Comparison of ENCODE assay signal across 26 cellular contexts in the genomic region with DNA sequence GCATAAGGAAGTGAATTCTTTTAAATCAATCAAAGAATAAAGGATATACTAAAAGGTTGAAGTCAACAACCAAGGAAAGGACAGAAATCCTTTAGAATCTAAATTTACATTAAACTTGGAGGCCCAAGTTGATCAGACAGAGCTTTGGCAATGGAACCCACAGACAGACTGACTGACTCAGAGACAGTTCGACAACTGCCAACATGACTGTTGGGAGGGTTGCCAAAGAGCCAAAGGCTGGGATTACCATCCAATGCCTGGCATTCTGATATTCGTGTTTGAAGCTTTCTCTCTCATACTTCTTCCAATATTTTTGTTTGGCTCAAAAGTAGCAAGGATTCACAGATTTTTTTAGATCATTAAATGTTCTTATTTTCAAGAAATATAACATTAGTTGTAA.
A peak's percentile ranks its signal among the peaks of the same experiment; 100 is the strongest.
DNase-seq lines count a peak whose midpoint lies in the region; TF ChIP-seq lines count a peak whose summit lies in the region.
"Had no signal": no experiment of that assay in that cellular context is flagged by ENCODE, and none has a peak within 500 bp of the region (broad histone marks: within the 10 kb centered on the region; RNA-seq: fewer than 3 reads in every experiment).

No MANE protein-coding gene starts in this region.

- peak; percentile 4 for DNase-seq in AG10803 (ENCODE audit: low read depth)
- peak; percentile 79 for DNase-seq in MG63
- DNase-seq in astrocyte of the hippocampus (ENCODE audit: low read depth, low spot score) = peak; percentile 40
- DNase-seq in fibroblast of the conjunctiva (ENCODE audit: low read depth) = peak; percentile 10
- DNase-seq in mesenchymal stem cell = no peak
- DNase-seq in prostate gland (ENCODE audit: low spot score) = no peak
- DNase-seq in Ammon's horn (ENCODE audit: low spot score) = no peak
- DNase-seq in NCI-H1048 (lab: John Stamatoyannopoulos, UW) = no peak
- DNase-seq: activated B cell treated with CpG ODN at 0.5 μM for 24 hours; activated effector memory CD4-positive, alpha-beta T cell treated with anti-CD3 and anti-CD28 coated beads, Interleukin-2, amount 50 U/mL, for 16 hours; activated T-cell treated with anti-CD3 and anti-CD28 coated beads, Interleukin-2, amount 50 U/mL, for 24 hours; AML-193; body of pancreas; CD4-positive, alpha-beta T cell; cerebellar nuclear complex; dorsolateral prefrontal cortex; immature natural killer cell; left lung; MM.1S; NCI-H1417; RPMI8226; stimulated activated CD4-positive, alpha-beta T cell treated with anti-CD3 and anti-CD28 coated beads, Interleukin-4, amount 100 ng/mL, for 24 hours; T-helper 1 cell had no signal

- intact Hi-C loops in prostate gland (cut with DNase I) = no loop called here

- no peak overlapping the region for H2BK120ac ChIP-seq in mesenchymal stem cell (ENCODE audit: low read depth, low read length)

- no peaks in the 10 kb centered on the region for H3K4me1 ChIP-seq in mesenchymal stem cell (ENCODE audit: control insufficient read depth, insufficient read depth, low read depth, low read length)
- H3K4me1 ChIP-seq in prostate gland (replicated peaks) = no peaks in the 10 kb centered on the region
- H3K4me1 ChIP-seq: A549, left lung, tibial nerve had no signal

- H2BK5ac ChIP-seq in mesenchymal stem cell (ENCODE audit: low read depth, low read length, poor library complexity, severe bottlenecking) = no peak overlapping the region

- no peak overlapping the region for H2BK12ac ChIP-seq in mesenchymal stem cell (ENCODE audit: low read length in 2 of 2)

- H3K4me2 ChIP-seq in mesenchymal stem cell (ENCODE audit: low read length, poor library complexity, severe bottlenecking) = no peak overlapping the region
- H3K4me2 ChIP-seq: A549 had no signal

- H2AK5ac ChIP-seq in mesenchymal stem cell (ENCODE audit: low read length, severe bottlenecking) = no peak overlapping the region

- no peak overlapping the region for H3K4ac ChIP-seq in mesenchymal stem cell (ENCODE audit: low read depth in 1 of 2, low read length in 2 of 2)

- no peaks in the 10 kb centered on the region for H3K36me3 ChIP-seq in MG63
- peaks cover 8 to 18% of the 10 kb centered on the region in 2 experiments for H3K36me3 ChIP-seq in mesenchymal stem cell (ENCODE audit: control insufficient read depth in 1 of 2, insufficient read depth in 2 of 2, low read depth in 1 of 2, low read length in 2 of 2)
- H3K36me3 ChIP-seq in prostate gland = no peaks in the 10 kb centered on the region

- H3K14ac ChIP-seq in mesenchymal stem cell (ENCODE audit: low read length in 2 of 2) = no peak overlapping the region

- 96% methylated on average over 1 of the region's 2 CpGs for WGBS in mesenchymal stem cell
- WGBS in prostate gland = 82% methylated on average over 2 of the region's 2 CpGs

- no peak overlapping the region for H3K9ac ChIP-seq in mesenchymal stem cell (ENCODE audit: low read length)

- no peak overlapping the region for H2AFZ ChIP-seq in mesenchymal stem cell (ENCODE audit: low read depth, low read length)

- TF ChIP-seq CTCF in AG10803 (conservative IDR thresholded peaks at IDR 0.05; ENCODE audit: low read length) = no peak
- TF ChIP-seq CTCF in prostate gland (IDR thresholded peaks at IDR 0.05) = no peak

- no peak overlapping the region for H4K8ac ChIP-seq in mesenchymal stem cell (ENCODE audit: low read length)

- H3K79me1 ChIP-seq in mesenchymal stem cell (replicated peaks; ENCODE audit: low read length, poor library complexity, severe bottlenecking) = no peaks in the 10 kb centered on the region

- no peak overlapping the region for H3K23ac ChIP-seq in mesenchymal stem cell (ENCODE audit: low read length in 2 of 2)

- no peak overlapping the region for H3K18ac ChIP-seq in mesenchymal stem cell (ENCODE audit: low read depth in 1 of 2, low read length in 2 of 2)

- H3K27ac ChIP-seq in mesenchymal stem cell (ENCODE audit: low read length, poor library complexity, severe bottlenecking) (no peak overlapping the region), prostate gland (no peak overlapping the region)
- H3K27ac ChIP-seq: A549, body of pancreas, dorsolateral prefrontal cortex, left lung, neutrophil, tibial nerve had no signal

- no peak overlapping the region for H4K91ac ChIP-seq in mesenchymal stem cell (ENCODE audit: low read length)

- H3K27me3 ChIP-seq in MG63 (no peaks in the 10 kb centered on the region), mesenchymal stem cell (ENCODE audit: control insufficient read depth in 1 of 2, insufficient read depth in 1 of 2, low read length in 2 of 2) (no peaks in the 10 kb centered on the region), prostate gland (replicated peaks; ENCODE audit: insufficient read depth) (no peaks in the 10 kb centered on the region)
- H3K27me3 ChIP-seq: body of pancreas, dorsolateral prefrontal cortex, left lung, neutrophil, tibial nerve had no signal

- no peak overlapping the region for H2BK15ac ChIP-seq in mesenchymal stem cell (ENCODE audit: low read depth, poor library complexity, severe bottlenecking)

- no peak overlapping the region for H3K4me3 ChIP-seq in AG10803 (ENCODE audit: low read length)
- H3K4me3 ChIP-seq in MG63 = no peak overlapping the region
- H3K4me3 ChIP-seq in mesenchymal stem cell (ENCODE audit: insufficient read depth in 1 of 2, low read depth in 1 of 2, low read length in 2 of 2) = no peak overlapping the region
- no peak overlapping the region for H3K4me3 ChIP-seq in prostate gland
- H3K4me3 ChIP-seq: A549, body of pancreas, dorsolateral prefrontal cortex, left lung, tibial nerve had no signal

- H3K9me3 ChIP-seq in MG63 (no peaks in the 10 kb centered on the region), mesenchymal stem cell (ENCODE audit: control insufficient read depth, low read length) (no peaks in the 10 kb centered on the region), prostate gland (no peaks in the 10 kb centered on the region)
- H3K9me3 ChIP-seq: A549, body of pancreas, left lung, neutrophil, tibial nerve had no signal

- no peak for TF ChIP-seq POLR2A in prostate gland (IDR thresholded peaks at IDR 0.05)

Comparison
In these comparisons a context has a peak if more than half of its experiments do, and no peak if none do; other contexts are left out.
1. DNase-seq: peak in AG10803 (single experiment), MG63 (single experiment), astrocyte of the hippocampus (single experiment) and fibroblast of the conjunctiva (single experiment); none in mesenchymal stem cell (single experiment), prostate gland (single experiment), Ammon's horn (single experiment) and NCI-H1048 (single experiment).